In genomic region chr1:8866173-8866791, GRCh38 we compare ENCODE assay signal across 1 cellular context.
TF ChIP-seq lines count a peak whose summit lies in the region.

No MANE protein-coding gene starts in this region.

TF ChIP-seq in GM12878, 131 proteins besides CTCF, POLR2A, EP300 and RAD21:
- no peak for TF ChIP-seq REST (IDR thresholded peaks at IDR 0.05; ENCODE audit: low read depth, low read length)
- 0 out of 2 replicates have a peak, but pooled peaks have one; percentile 9 for TF ChIP-seq SMAD5 (IDR thresholded peaks at IDR 0.05; ENCODE audit: low read depth)
- no peak for TF ChIP-seq KAT2A (conservative IDR thresholded peaks at IDR 0.05; ENCODE audit: control insufficient read depth, low read depth, low read length)
- no peak for TF ChIP-seq PAX5 (IDR thresholded peaks at IDR 0.05; ENCODE audit: borderline replicate concordance, low read depth, low read length)
- TF ChIP-seq BACH1 (IDR thresholded peaks at IDR 0.05; ENCODE audit: borderline replicate concordance) = 0 out of 2 replicates have a peak, but pooled peaks have one; percentile 35
- no peak for TF ChIP-seq JUND (IDR thresholded peaks at IDR 0.05; ENCODE audit: low read depth, low read length)
- TF ChIP-seq MYB (IDR thresholded peaks at IDR 0.05; ENCODE audit: borderline replicate concordance, low read depth, low read length) = no peak
TF ChIP-seq in GM12878: peak in this region for 2.
